In the genomic region with DNA sequence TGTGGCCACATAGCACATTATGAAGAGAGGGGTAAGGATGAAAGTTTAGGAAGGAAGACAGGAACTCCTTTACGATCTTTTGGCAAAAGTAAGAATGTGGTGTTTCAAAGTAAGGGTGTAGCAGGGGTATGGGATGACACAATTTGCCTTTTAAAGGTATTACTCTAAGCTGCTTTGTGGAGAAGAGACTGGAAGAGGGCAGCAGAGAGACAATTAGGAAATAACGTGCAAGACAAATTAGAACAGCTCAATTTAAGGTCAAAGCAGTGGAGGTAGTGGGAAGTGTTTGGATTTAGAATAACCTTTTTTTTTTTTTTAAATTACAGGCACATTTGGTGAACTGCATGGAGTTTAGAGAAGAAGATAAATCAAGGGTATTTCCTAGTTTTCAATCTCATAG, we compare ENCODE assay signal across 9 cellular contexts.
DNase-seq lines count a peak whose midpoint lies in the region; ATAC-seq and TF ChIP-seq lines count a peak whose summit lies in the region.
"Had no signal": no experiment of that assay in that cellular context is flagged by ENCODE, and none has a peak within 500 bp of the region (broad histone marks: within the 10 kb centered on the region; RNA-seq: fewer than 3 reads in every experiment).

No MANE protein-coding gene starts in this region.

- TF ChIP-seq POLR2A in tibial nerve (IDR thresholded peaks at IDR 0.05) = no peak

- ATAC-seq in RWPE2 (ENCODE audit: low read depth) (peak; percentile 58; the same call in 2 of the 3 replicates), left cardiac atrium (no peak)

- H3K27me3 ChIP-seq in RWPE2 (ENCODE audit: insufficient read depth, poor library complexity, severe bottlenecking) = no peaks in the 10 kb centered on the region
- H3K27me3 ChIP-seq in tibial nerve = no peaks in the 10 kb centered on the region
- H3K27me3 ChIP-seq: neutrophil had no signal

- H3K4me1 ChIP-seq in RWPE2 (ENCODE audit: insufficient read depth, poor library complexity, severe bottlenecking) = no peaks in the 10 kb centered on the region
- H3K4me1 ChIP-seq in tibial nerve = no peaks in the 10 kb centered on the region

- H3K9me3 ChIP-seq in RWPE2 (ENCODE audit: severe bottlenecking) (no peaks in the 10 kb centered on the region), tibial nerve (no peaks in the 10 kb centered on the region)
- H3K9me3 ChIP-seq: neutrophil had no signal

- DNase-seq in NCI-H1417 (lab: John Stamatoyannopoulos, UW) (peak in 2 of 3 experiments; percentile 7 to 60), NCI-H1417 treated with DMSO at 0.1 percent for 48 hours (lab: John Stamatoyannopoulos, UW) (no peak), RWPE2 (ENCODE audit: low spot score) (no peak), fibroblast of the conjunctiva (ENCODE audit: low read depth) (peak; percentile 27), tibial nerve (ENCODE audit: low spot score in 2 of 2) (peak in 1 of 2 donors; percentile 49), NCI-H187 (lab: John Stamatoyannopoulos, UW) (no peak), 8988T (no peak), left cardiac atrium (no peak)

- intact Hi-C loops in left cardiac atrium (cut with DNase I) = no loop called here

- peak; percentile 58 for TF ChIP-seq CTCF in RWPE2 (IDR thresholded peaks at IDR 0.05; ENCODE audit: poor library complexity, severe bottlenecking)
- peak; percentile 11 to 52 (median 20) for TF ChIP-seq CTCF in tibial nerve (IDR thresholded peaks at IDR 0.05)

- no peaks in the 10 kb centered on the region for H3K36me3 ChIP-seq in RWPE2 (ENCODE audit: low read depth)
- no peaks in the 10 kb centered on the region for H3K36me3 ChIP-seq in tibial nerve
- H3K36me3 ChIP-seq: neutrophil had no signal

- TF ChIP-seq EP300 in tibial nerve (IDR thresholded peaks at IDR 0.05) = peak in 1 of 2 donors; percentile 7

- H3K27ac ChIP-seq in RWPE2 (ENCODE audit: poor library complexity, severe bottlenecking) (no peak overlapping the region), tibial nerve (no peak overlapping the region)
- H3K27ac ChIP-seq: neutrophil had no signal

- 18 to 22% methylated on average over 2 of the region's 2 CpGs for WGBS in tibial nerve, 2 donors

- no peak overlapping the region for H3K4me3 ChIP-seq in RWPE2 (ENCODE audit: severe bottlenecking)
- H3K4me3 ChIP-seq in tibial nerve = peak overlapping the region in 1 of 4 donors; percentile 6

Comparison
In these comparisons a context has a peak if more than half of its experiments do, and no peak if none do; other contexts are left out.
1. DNase-seq: peak in NCI-H1417 (2 of 3) and fibroblast of the conjunctiva (single experiment); none in NCI-H1417 treated with DMSO at 0.1 percent for 48 hours (single experiment), RWPE2 (single experiment), NCI-H187 (0 of 2), 8988T (single experiment) and left cardiac atrium (single experiment).